In the genomic region with DNA sequence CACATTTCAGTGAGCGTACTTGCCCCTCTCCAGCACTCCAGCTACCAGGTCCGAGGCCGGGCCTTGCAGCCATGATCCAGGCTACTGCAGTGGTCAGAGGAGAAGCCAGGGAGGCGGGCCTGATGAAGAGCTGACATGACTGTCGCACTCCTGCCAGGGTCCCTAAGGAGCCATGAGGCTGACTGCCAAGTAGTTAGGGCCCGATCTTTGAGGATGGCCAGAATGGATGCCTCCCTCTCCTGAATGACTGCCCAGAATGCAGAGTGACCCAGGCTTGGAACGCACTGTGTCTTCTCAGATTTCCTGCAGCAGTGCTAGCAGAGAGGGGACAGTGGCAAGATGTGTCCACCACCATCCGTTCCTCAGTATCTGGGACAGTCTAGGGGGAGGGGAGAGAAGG, we compare ENCODE assay signal across 28 cellular contexts. TPM values are rescaled to one million over a fixed set of nuclear protein-coding genes. Genes with fewer than 3 reads are reported as not detected.
"Had no signal": no experiment of that assay in that cellular context is flagged by ENCODE, and none has a peak within 500 bp of the region (broad histone marks: within the 10 kb centered on the region; RNA-seq: fewer than 3 reads in every experiment).

No MANE protein-coding gene starts in this region.

- H3K9me3 ChIP-seq: Peyer's patch had no signal

- H3K4me1 ChIP-seq: Peyer's patch had no signal

- ATAC-seq: activated CD8-positive, alpha-beta memory T cell treated with anti-CD3 and anti-CD28 coated beads, Interleukin-2, amount 10 ng/mL, durations not matched to agents 7 days and 5 days; activated naive CD4-positive, alpha-beta T cell treated with anti-CD3 and anti-CD28 coated beads, Interleukin-2, amount 50 U/mL, for 72 hours; activated naive CD8-positive, alpha-beta T cell treated with anti-CD3 and anti-CD28 coated beads, Interleukin-2, amount 50 U/mL, for 24 hours; activated T-cell treated with anti-CD3 and anti-CD28 coated beads, Interleukin-2, amount 50 U/mL, for 4 hours; K562; T-helper 17 cell; WTC11 had no signal

- DNase-seq: activated CD4-positive, alpha-beta T cell treated with anti-CD3 and anti-CD28 coated beads for 1 hour; activated CD4-positive, alpha-beta T cell treated with anti-CD3 and anti-CD28 coated beads, Interleukin-2, amount 10 ng/mL, durations not matched to agents 24 days and 14 days; activated CD4-positive, alpha-beta T cell treated with anti-CD3 and anti-CD28 coated beads, Interleukin-2, amount 50 U/mL, for 48 hours; activated CD8-positive, alpha-beta memory T cell treated with anti-CD3 and anti-CD28 coated beads, Interleukin-2, amount 10 ng/mL, durations not matched to agents 7 days and 5 days; activated effector memory CD4-positive, alpha-beta T cell treated with anti-CD3 and anti-CD28 coated beads, Interleukin-2, amount 50 U/mL, for 16 hours; activated naive CD4-positive, alpha-beta T cell treated with Interleukin-2 at 50 U/mL for 16 hours; activated naive CD8-positive, alpha-beta T cell treated with anti-CD3 and anti-CD28 coated beads, Interleukin-2, amount 50 U/mL, for 24 hours; activated T-cell treated with anti-CD3 and anti-CD28 coated beads, Interleukin-2, amount 50 U/mL, for 4 hours; amniotic stem cell; NCI-H1092; NCI-H1417; NCI-H1930; NCI-H2107; NCI-H2171 treated with DMSO at 0.1 percent for 48 hours; NCI-H226; NCI-H526; NCI-H774; NK-92 treated with Interleukin-12 subunit alpha and Interleukin-12 subunit beta, amount 100 ng/mL, for 24 hours; Peyer's patch; SIG-M5; T-helper 17 cell; T-helper 9 cell had no signal

- H3K27me3 ChIP-seq: Peyer's patch had no signal

- H3K36me3 ChIP-seq: Peyer's patch had no signal

- H3K4me3 ChIP-seq: K562, Peyer's patch had no signal

- H3K27ac ChIP-seq: Peyer's patch had no signal

RNA-seq across cellular contexts. Expression of a gene that starts 24.7 kb away (rescaled TPM):
- total RNA-seq: activated CD8-positive, alpha-beta memory T cell treated with anti-CD3 and anti-CD28 coated beads, Interleukin-2, amount 10 ng/mL, durations not matched to agents 7 days and 5 days; activated naive CD4-positive, alpha-beta T cell treated with anti-CD3 and anti-CD28 coated beads, Interleukin-2, amount 50 U/mL, for 72 hours; activated T-cell treated with anti-CD3 and anti-CD28 coated beads, Interleukin-2, amount 50 U/mL, for 4 hours; K562; LHCN-M2; M059J; NCI-H460 had no signal
- polyA plus RNA-seq: K562 had no signal
